ENCODE assay signal across 16 cellular contexts in genomic region chr9:36968574-36969215, GRCh38.
DNase-seq lines count a peak whose midpoint lies in the region; ATAC-seq, FAIRE-seq and TF ChIP-seq lines count a peak whose summit lies in the region.
"Had no signal": no experiment of that assay in that cellular context is flagged by ENCODE, and none has a peak within 500 bp of the region (broad histone marks: within the 10 kb centered on the region; RNA-seq: fewer than 3 reads in every experiment).

No MANE protein-coding gene starts in this region.

- H3K9me3 ChIP-seq in BLaER1, result no peaks in the 10 kb centered on the region

- FAIRE-seq in GM12891 (lab: Jason Lieb, UNC), result peak; percentile 48
- FAIRE-seq: GM18507, H1 had no signal

- H3K4me1 ChIP-seq in BLaER1, result peaks cover 58% of the 10 kb centered on the region

- H3K4me1 Mint-ChIP-seq in activated naive CD8-positive, alpha-beta T cell treated with anti-CD3 and anti-CD28 coated beads, Interleukin-2, amount 50 U/mL, for 24 hours, result peaks cover 2% of the 10 kb centered on the region
- peaks cover 48 to 80% (median 71%) of the 10 kb centered on the region in 3 donors for H3K4me1 Mint-ChIP-seq in naive B cell
- H3K4me1 Mint-ChIP-seq: CD4-positive, CD25-positive, alpha-beta regulatory T cell had no signal

- H3K36me3 ChIP-seq in BLaER1, result peaks cover 98% of the 10 kb centered on the region

- no peak overlapping the region for H3K9ac ChIP-seq in BLaER1

- peak; percentile 33 for ATAC-seq in activated naive CD8-positive, alpha-beta T cell treated with anti-CD3 and anti-CD28 coated beads, Interleukin-2, amount 50 U/mL, for 24 hours
- ATAC-seq in naive B cell (ENCODE audit: low read depth in 2 of 2), result peak in 1 of 2 donors; percentile 43
- ATAC-seq in GM19324 (IDR thresholded peaks at IDR 0.05; ENCODE audit: low FRiP score, unreplicated experiment), result no peak
- no peak for ATAC-seq in GM21515 (IDR thresholded peaks at IDR 0.05; ENCODE audit: unreplicated experiment)

- no peak overlapping the region for H3K4me3 Mint-ChIP-seq in activated naive CD8-positive, alpha-beta T cell treated with anti-CD3 and anti-CD28 coated beads, Interleukin-2, amount 50 U/mL, for 24 hours
- H3K4me3 Mint-ChIP-seq in naive B cell, result peak overlapping the region in 5 of 8 donors; percentile 27 to 68 (median 39)
- H3K4me3 Mint-ChIP-seq: CD4-positive, CD25-positive, alpha-beta regulatory T cell; HFFc6 had no signal

- peak overlapping the region; percentile 45 for H3K4me2 ChIP-seq in BLaER1

- peaks cover 100% of the 10 kb centered on the region for H4K20me1 ChIP-seq in BLaER1

- no peaks in the 10 kb centered on the region for H3K36me3 Mint-ChIP-seq in activated naive CD8-positive, alpha-beta T cell treated with anti-CD3 and anti-CD28 coated beads, Interleukin-2, amount 50 U/mL, for 24 hours (ENCODE audit: low read depth)
- H3K36me3 Mint-ChIP-seq in naive B cell, result peaks cover 0 to 16% of the 10 kb centered on the region in 2 donors
- H3K36me3 Mint-ChIP-seq: CD4-positive, CD25-positive, alpha-beta regulatory T cell had no signal

- H3K27ac ChIP-seq in BLaER1, result peak overlapping the region; percentile 63

- peaks cover 2% of the 10 kb centered on the region for H3K27me3 Mint-ChIP-seq in activated naive CD8-positive, alpha-beta T cell treated with anti-CD3 and anti-CD28 coated beads, Interleukin-2, amount 50 U/mL, for 24 hours
- no peaks in the 10 kb centered on the region for H3K27me3 Mint-ChIP-seq in naive B cell

- H3K27ac Mint-ChIP-seq in activated naive CD8-positive, alpha-beta T cell treated with anti-CD3 and anti-CD28 coated beads, Interleukin-2, amount 50 U/mL, for 24 hours, result no peak overlapping the region
- peak overlapping the region; percentile 74 to 95 (median 90) for H3K27ac Mint-ChIP-seq in naive B cell
- H3K27ac Mint-ChIP-seq: HFFc6 had no signal

- no peaks in the 10 kb centered on the region for H3K9me3 Mint-ChIP-seq in activated naive CD8-positive, alpha-beta T cell treated with anti-CD3 and anti-CD28 coated beads, Interleukin-2, amount 50 U/mL, for 24 hours
- H3K9me3 Mint-ChIP-seq in naive B cell, result no peaks in the 10 kb centered on the region
- H3K9me3 Mint-ChIP-seq: HFFc6 had no signal

- TF ChIP-seq POLR2A in GM12891 (IDR thresholded peaks at IDR 0.05; ENCODE audit: low read depth, low read length), result no peak

- H3K4me3 ChIP-seq in BLaER1, result no peak overlapping the region

- DNase-seq in GM12891 (ENCODE audit: insufficient read length, low spot score) (no peak), naive B cell (no peak), activated T-cell treated with anti-CD3 and anti-CD28 coated beads for 4 hours (no peak)
- no peak for DNase-seq in activated naive CD8-positive, alpha-beta T cell treated with anti-CD3 and anti-CD28 coated beads, Interleukin-2, amount 50 U/mL, for 24 hours
- DNase-seq: Calu3; CD4-positive, CD25-positive, alpha-beta regulatory T cell; HFFc6; NCI-H1417; NK-92 treated with Interleukin-12 subunit alpha and Interleukin-12 subunit beta, amount 100 ng/mL, for 24 hours; RPMI8226; SIG-M5 had no signal

- H3K27me3 ChIP-seq in BLaER1, result no peaks in the 10 kb centered on the region

TF ChIP-seq in GM12891, 5 proteins besides CTCF, POLR2A, EP300 and RAD21:
- TF ChIP-seq SPI1 (IDR thresholded peaks at IDR 0.05; ENCODE audit: low read depth, low read length), result no peak
- TF ChIP-seq POU2F2 (IDR thresholded peaks at IDR 0.05; ENCODE audit: low read depth, low read length), result no peak
- no peak for TF ChIP-seq POLR2AphosphoS5 (IDR thresholded peaks at IDR 0.05; ENCODE audit: low read depth, low read length)
- no peak for TF ChIP-seq PAX5 (IDR thresholded peaks at IDR 0.05; ENCODE audit: insufficient read depth, low read length, severe bottlenecking)
- no peak for TF ChIP-seq TAF1 (IDR thresholded peaks at IDR 0.05; ENCODE audit: low read depth, low read length)
